ENCODE assay signal across 8 cellular contexts in genomic region chr7:56063882-56064625, GRCh38. TPM values are rescaled to one million over a fixed set of nuclear protein-coding genes. Genes with fewer than 3 reads are reported as not detected.
A peak's percentile ranks its signal among the peaks of the same experiment; 100 is the strongest.
DNase-seq lines count a peak whose midpoint lies in the region; ATAC-seq, FAIRE-seq and TF ChIP-seq lines count a peak whose summit lies in the region.

SUMF2 (plus strand) TSS chr7:56064286; CDS start chr7:56064312, 26 bp downstream.

- H3K9ac ChIP-seq in iPS-20b (ENCODE audit: low read depth, low read length), result peak within 1 kb of the TSS; percentile 95

- 0 to 1% (median 0%) methylated on average over 34 to 49 of the region's 49 CpGs for WGBS in small intestine, 3 donors

- H3K27me3 ChIP-seq in iPS-20b (ENCODE audit: insufficient read depth, low read length), result no peaks in the 10 kb centered on the region
- H3K27me3 ChIP-seq in small intestine (ENCODE audit: control insufficient read depth in 2 of 2, insufficient read depth in 2 of 2, low read length in 2 of 2), result no peaks in the 10 kb centered on the region

- peak within 1 kb of the TSS; percentile 96 for H3K27ac ChIP-seq in VCaP
- no peak within 1 kb of the TSS for H3K27ac ChIP-seq in iPS-20b (ENCODE audit: low read length)
- peak within 1 kb of the TSS; percentile 91 to 94 for H3K27ac ChIP-seq in small intestine (ENCODE audit: low read depth in 1 of 2, low read length in 1 of 2)

- in situ Hi-C loops in ACHN (cut with HindIII; ENCODE audit: low pct_ligation_motif_present, low pct_unique_long_range_greater_than_20kb, low sequenced_read_pairs), result no loop called here
- in situ Hi-C loops in T47D (cut with HindIII; ENCODE audit: low pct_unique_long_range_greater_than_20kb, low sequenced_read_pairs), result no loop called here

- no peaks in the 10 kb centered on the region for H3K4me1 ChIP-seq in iPS-20b (ENCODE audit: insufficient read depth, low read length)
- peaks cover 2 to 4% of the 10 kb centered on the region in 2 donors for H3K4me1 ChIP-seq in small intestine (ENCODE audit: control insufficient read depth in 2 of 2, insufficient read depth in 1 of 2, low read depth in 1 of 2, low read length in 1 of 2)

- FAIRE-seq in small intestine (lab: Jason Lieb, UNC), result no peak

- peaks cover 60% of the 10 kb centered on the region for H3K36me3 ChIP-seq in iPS-20b (ENCODE audit: insufficient read depth, low read depth, low read length)
- peaks cover 2 to 9% of the 10 kb centered on the region in 2 donors for H3K36me3 ChIP-seq in small intestine (ENCODE audit: control insufficient read depth in 2 of 2, insufficient read depth in 2 of 2, low read length in 2 of 2)

- peak; percentile 87 for ATAC-seq in GM18867 (IDR thresholded peaks at IDR 0.05; ENCODE audit: unreplicated experiment)
- peak; percentile 87 for ATAC-seq in HG03097 (IDR thresholded peaks at IDR 0.05; ENCODE audit: low FRiP score, unreplicated experiment)

- H3K4me3 ChIP-seq in iPS-20b (ENCODE audit: low read length) (peak within 1 kb of the TSS; percentile 85), small intestine (ENCODE audit: low read depth in 1 of 2, low read length in 2 of 2) (peak within 1 kb of the TSS; percentile 69 to 71)

- TF ChIP-seq CTCF in VCaP (conservative IDR thresholded peaks at IDR 0.05), result peak; percentile 26; the same call in 1 of the 2 replicates

- H3K9me3 ChIP-seq in iPS-20b (ENCODE audit: insufficient read depth, low read depth, low read length) (no peaks in the 10 kb centered on the region), small intestine (ENCODE audit: control insufficient read depth, low read depth) (no peaks in the 10 kb centered on the region)

- peak; percentile 96 for DNase-seq in ACHN
- peak; percentile 87 for DNase-seq in NCI-H2196 treated with DMSO at 0.1 percent for 48 hours (lab: John Stamatoyannopoulos, UW; ENCODE audit: unreplicated experiment)
- DNase-seq in T47D (ENCODE audit: low read depth in 1 of 2, low spot score in 1 of 2), result peak; percentile 94 to 99
- DNase-seq in small intestine, result peak; percentile 91

RNA-seq across cellular contexts. Expression of gene SUMF2, which starts in this region (rescaled TPM):
- 100 to 1,000 TPM in 1 of 3 donors, 10 to 100 TPM in 2; 45.0 to 114 (median 71.3) TPM for polyA plus RNA-seq in small intestine
